Comparison of ENCODE assay signal across 8 cellular contexts in the genomic region with DNA sequence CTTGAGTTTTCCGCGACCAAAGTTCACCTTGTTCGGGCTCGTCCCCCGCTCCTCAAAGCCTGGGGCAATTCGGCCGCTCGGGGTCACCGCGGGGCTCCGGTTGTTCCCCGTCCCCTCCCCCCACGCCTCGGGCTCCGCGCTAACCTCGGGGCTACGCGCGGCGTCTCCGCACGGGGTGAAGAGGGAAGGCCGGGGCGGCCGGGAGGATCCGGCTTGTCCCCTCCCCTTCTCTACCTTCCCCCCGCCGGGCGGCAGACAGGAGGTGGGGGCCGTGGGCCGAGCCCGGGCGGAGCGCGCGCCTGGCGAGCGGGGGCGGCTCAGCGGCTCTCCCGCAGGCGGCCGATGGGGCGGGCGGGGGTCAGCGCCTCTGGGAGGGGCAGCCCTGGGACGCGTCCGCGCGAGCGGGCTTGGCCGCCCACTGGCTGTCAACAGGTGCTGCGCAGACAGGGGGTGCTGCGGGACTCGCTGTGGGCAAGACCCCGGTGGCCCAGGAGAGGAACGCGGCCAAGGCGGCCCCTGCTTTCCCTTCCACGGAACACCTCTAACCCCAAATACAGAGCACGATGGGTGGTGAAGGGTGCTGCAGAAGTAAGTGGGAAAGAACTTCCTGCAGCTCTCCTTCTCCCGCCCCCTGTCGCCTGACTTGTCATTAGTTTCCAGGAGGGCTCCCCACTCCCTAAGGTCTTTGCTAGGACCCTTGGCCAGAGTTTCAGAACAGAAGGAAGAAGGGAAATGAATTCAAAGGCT. TPM values are rescaled to one million over a fixed set of nuclear protein-coding genes. Genes with fewer than 3 reads are reported as not detected.
DNase-seq lines count a peak whose midpoint lies in the region; ATAC-seq and TF ChIP-seq lines count a peak whose summit lies in the region.

A gene with protein sequence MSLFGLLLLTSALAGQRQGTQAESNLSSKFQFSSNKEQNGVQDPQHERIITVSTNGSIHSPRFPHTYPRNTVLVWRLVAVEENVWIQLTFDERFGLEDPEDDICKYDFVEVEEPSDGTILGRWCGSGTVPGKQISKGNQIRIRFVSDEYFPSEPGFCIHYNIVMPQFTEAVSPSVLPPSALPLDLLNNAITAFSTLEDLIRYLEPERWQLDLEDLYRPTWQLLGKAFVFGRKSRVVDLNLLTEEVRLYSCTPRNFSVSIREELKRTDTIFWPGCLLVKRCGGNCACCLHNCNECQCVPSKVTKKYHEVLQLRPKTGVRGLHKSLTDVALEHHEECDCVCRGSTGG (minus strand): TSS at position 177 of the 747 bp plus-strand sequence. CDS start 896 bp downstream, outside the sequence.

- no peak within 1 kb of the TSS for H3K14ac ChIP-seq in neuronal stem cell (ENCODE audit: low read length)

- no peak within 1 kb of the TSS for H3K27ac ChIP-seq in neuronal stem cell (replicated peaks; ENCODE audit: low read length)

- no peak within 1 kb of the TSS for H4K8ac ChIP-seq in neuronal stem cell (ENCODE audit: low read depth, low read length)

- H3K9me3 ChIP-seq in adipocyte (ENCODE audit: control insufficient read depth, low read length) = no peaks in the 10 kb centered on the region
- no peaks in the 10 kb centered on the region for H3K9me3 ChIP-seq in neuronal stem cell (replicated peaks in 1 of 2; ENCODE audit: control insufficient read depth in 2 of 2, insufficient read depth in 1 of 2, low read depth in 1 of 2, low read length in 2 of 2)

- intact Hi-C loops in Right ventricle myocardium inferior (cut with DNase I) = loop anchor here (2.0 to 10.0 kb wide), 5 partner anchors 29 to 1003 kb away; no protein-coding TSS in a partner anchor

- ATAC-seq in Right ventricle myocardium inferior (peak; percentile 86), GM18870 (IDR thresholded peaks at IDR 0.05; ENCODE audit: unreplicated experiment) (no peak), GM21447 (IDR thresholded peaks at IDR 0.05; ENCODE audit: unreplicated experiment) (no peak)

- peak within 1 kb of the TSS; percentile 97 for H3K4me2 ChIP-seq in neuronal stem cell (ENCODE audit: insufficient read depth, low read length, poor library complexity, severe bottlenecking)

- H3K79me1 ChIP-seq in neuronal stem cell (ENCODE audit: low read depth, low read length) = no peaks in the 10 kb centered on the region

- no peak within 1 kb of the TSS for H3K23ac ChIP-seq in neuronal stem cell (ENCODE audit: low read depth, low read length, poor library complexity)

- peak within 1 kb of the TSS; percentile 86 for H3K4me3 ChIP-seq in adipocyte (ENCODE audit: low read length)
- H3K4me3 ChIP-seq in neuronal stem cell (ENCODE audit: low read length in 2 of 2) = peak within 1 kb of the TSS; percentile 57 to 93

- peak within 1 kb of the TSS; percentile 96 for H3K18ac ChIP-seq in neuronal stem cell (ENCODE audit: low read length)

- no peak within 1 kb of the TSS for H4K91ac ChIP-seq in neuronal stem cell (ENCODE audit: low read depth, low read length, poor library complexity)

- H2AFZ ChIP-seq in neuronal stem cell (ENCODE audit: low read length) = peak within 1 kb of the TSS; percentile 94

- WGBS in neuronal stem cell (ENCODE audit: extremely low coverage in 2 of 2, insufficient read length in 2 of 2, insufficient replicate concordance in 1 of 2), 2 donors = no CpG with 5 or more reads among the region's 65 CpGs

- H2BK5ac ChIP-seq in neuronal stem cell (ENCODE audit: low read length) = peak within 1 kb of the TSS; percentile 45

- H2BK120ac ChIP-seq in neuronal stem cell (ENCODE audit: low read depth, low read length) = no peak within 1 kb of the TSS

- H3K36me3 ChIP-seq in adipocyte (ENCODE audit: control insufficient read depth, insufficient read depth, low read length, severe bottlenecking) (no peaks in the 10 kb centered on the region), neuronal stem cell (replicated peaks in 1 of 2; ENCODE audit: control insufficient read depth in 2 of 2, insufficient read depth in 2 of 2, low read length in 2 of 2) (no peaks in the 10 kb centered on the region)

- no peaks in the 10 kb centered on the region for H3K27me3 ChIP-seq in adipocyte (replicated peaks; ENCODE audit: control insufficient read depth, insufficient read depth, low read length)
- H3K27me3 ChIP-seq in neuronal stem cell (ENCODE audit: control insufficient read depth in 3 of 3, insufficient read depth in 3 of 3, low read depth in 1 of 3, low read length in 3 of 3) = peaks cover 0 to 4% (median 0%) of the 10 kb centered on the region in 3 experiments

- H3K4me1 ChIP-seq in adipocyte (ENCODE audit: control insufficient read depth, insufficient read depth, low read length) = peaks cover 48% of the 10 kb centered on the region
- H3K4me1 ChIP-seq in neuronal stem cell (ENCODE audit: control insufficient read depth in 2 of 2, insufficient read depth in 1 of 2, low read depth in 1 of 2, low read length in 2 of 2) = peaks cover 0 to 38% of the 10 kb centered on the region in 2 donors

- no peak within 1 kb of the TSS for H2BK12ac ChIP-seq in neuronal stem cell (ENCODE audit: low read length)

- DNase-seq in 8988T (peak; percentile 66), GM13976 (ENCODE audit: low spot score) (peak; percentile 47), NCI-H1930 (lab: John Stamatoyannopoulos, UW) (peak; percentile 17 to 28), adipocyte (ENCODE audit: low read depth) (peak; percentile 76), Right ventricle myocardium inferior (ENCODE audit: missing footprints) (peak; percentile 89), neuronal stem cell (ENCODE audit: low spot score) (peak; percentile 75)

- in situ Hi-C loops in GM13976 (cut with MboI; ENCODE audit: low sequenced_read_pairs, unreplicated experiment) = no loop called here

- H2AK5ac ChIP-seq in neuronal stem cell (ENCODE audit: low read depth, low read length) = no peak within 1 kb of the TSS

- H2BK15ac ChIP-seq in neuronal stem cell (ENCODE audit: low read length) = peak within 1 kb of the TSS; percentile 24

- H3K4ac ChIP-seq in neuronal stem cell (ENCODE audit: low read length) = no peak within 1 kb of the TSS

- no peak for TF ChIP-seq CTCF in GM13976 (IDR thresholded peaks at IDR 0.05; ENCODE audit: borderline replicate concordance, control extremely low read depth, extremely low read depth, insufficient read depth, missing control alignments)

- H3K9ac ChIP-seq in adipocyte (ENCODE audit: low read length) = peak within 1 kb of the TSS; percentile 88
- H3K9ac ChIP-seq in neuronal stem cell (ENCODE audit: low read depth, low read length, poor library complexity) = peak within 1 kb of the TSS; percentile 88

RNA-seq across cellular contexts. Expression of the gene that starts here (rescaled TPM):
- 12.6 TPM for total RNA-seq in Right ventricle myocardium inferior
- 3.4 TPM for polyA plus RNA-seq in neuronal stem cell (2013, experiment 1 of 2)
- 3.7 TPM for polyA plus RNA-seq in neuronal stem cell (2013, experiment 2 of 2)

Comparison
In these comparisons a context has a peak if more than half of its experiments do, and no peak if none do; other contexts are left out.
1. DNase-seq: peak in every context shown above with its lines; median percentile 89 in Right ventricle myocardium inferior; 76 in adipocyte; 75 in neuronal stem cell; 66 in 8988T; 47 in GM13976; 22 in NCI-H1930.